26 cellular contexts compared by ENCODE assay signal in the genomic region with DNA sequence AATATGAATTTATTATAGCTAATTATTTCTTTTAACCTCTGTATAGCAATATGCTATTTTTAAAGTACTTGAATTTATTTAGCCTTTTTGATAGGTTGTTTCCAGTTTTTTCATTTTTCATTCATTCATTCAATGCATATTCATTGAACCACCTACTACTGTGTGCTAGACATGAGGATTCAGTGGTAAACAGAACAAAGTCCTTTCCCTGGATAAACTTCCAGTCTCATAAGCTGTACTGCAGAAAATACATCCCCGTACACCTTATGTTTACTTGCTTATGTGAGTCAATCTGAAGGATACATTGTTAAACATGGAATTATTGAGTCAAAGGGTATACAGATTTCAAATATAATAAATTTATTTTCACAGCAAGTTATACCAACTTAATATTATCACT.
"Had no signal": no experiment of that assay in that cellular context is flagged by ENCODE, and none has a peak within 500 bp of the region (broad histone marks: within the 10 kb centered on the region; RNA-seq: fewer than 3 reads in every experiment).

No MANE protein-coding gene starts in this region.

- H3K4me1 ChIP-seq: lower lobe of right lung, pancreas, prostate gland, tibial nerve, vagina had no signal

- H3K4me3 ChIP-seq: heart right ventricle, lower lobe of right lung, pancreas, prostate gland, sigmoid colon, smooth muscle cell, tibial nerve, vagina had no signal

- ATAC-seq: heart right ventricle; left ventricle myocardium superior; lower lobe of right lung; naive thymus-derived CD8-positive, alpha-beta T cell; pancreas; right cardiac atrium; stimulated activated memory B cell treated with anti-CD40 and anti-IgM and Interleukin-4, amounts not matched to agents 10 μg/mL and 1 μg/mL and 100 μg/mL, for 72 hours; stimulated activated naive CD8-positive, alpha-beta T cell treated with anti-CD3 and anti-CD28 coated beads, Interleukin-15, amount 100 ng/mL, for 72 hours had no signal

- H3K27ac ChIP-seq: heart right ventricle, lower lobe of right lung, pancreas, prostate gland, sigmoid colon, tibial nerve, vagina had no signal

- DNase-seq: heart right ventricle; hippocampal formation; kidney; left ventricle myocardium superior; lower lobe of right lung; mammary epithelial cell; mesenchymal stem cell; naive thymus-derived CD8-positive, alpha-beta T cell; nucleus accumbens; pancreas; posterior cingulate gyrus; retina; right cardiac atrium; sigmoid colon; stimulated activated CD4-positive, alpha-beta T cell treated with anti-CD3 and anti-CD28 coated beads, Interleukin-1b, Interleukin-23, amount 100 ng/mL, for 48 hours; stimulated activated CD4-positive, alpha-beta T cell treated with anti-CD3 and anti-CD28 coated beads, Interleukin-2, amount 100 ng/mL, for 48 hours; stimulated activated CD4-positive, alpha-beta T cell treated with anti-CD3 and anti-CD28 coated beads, Interleukin-4, amount 100 ng/mL, for 4 hours; stimulated activated CD8-positive, alpha-beta memory T cell treated with anti-CD3 and anti-CD28 coated beads, Interleukin-4, amount 100 ng/mL, for 48 hours; stimulated activated naive CD4-positive, alpha-beta T cell treated with Interleukin-2 at 50 U/mL for 16 hours; stimulated activated naive CD8-positive, alpha-beta T cell treated with anti-CD3 and anti-CD28 coated beads, Interleukin-15, amount 100 ng/mL, for 72 hours; substantia nigra had no signal

- H3K9me3 ChIP-seq: heart right ventricle, lower lobe of right lung, pancreas, prostate gland, sigmoid colon, tibial nerve, vagina had no signal

- H3K4me2 ChIP-seq: smooth muscle cell had no signal

- H3K36me3 ChIP-seq: pancreas, prostate gland had no signal

- H3K27me3 ChIP-seq: heart right ventricle, pancreas, sigmoid colon, tibial nerve, vagina had no signal
